ENCODE assay signal across 29 cellular contexts in the genomic region with DNA sequence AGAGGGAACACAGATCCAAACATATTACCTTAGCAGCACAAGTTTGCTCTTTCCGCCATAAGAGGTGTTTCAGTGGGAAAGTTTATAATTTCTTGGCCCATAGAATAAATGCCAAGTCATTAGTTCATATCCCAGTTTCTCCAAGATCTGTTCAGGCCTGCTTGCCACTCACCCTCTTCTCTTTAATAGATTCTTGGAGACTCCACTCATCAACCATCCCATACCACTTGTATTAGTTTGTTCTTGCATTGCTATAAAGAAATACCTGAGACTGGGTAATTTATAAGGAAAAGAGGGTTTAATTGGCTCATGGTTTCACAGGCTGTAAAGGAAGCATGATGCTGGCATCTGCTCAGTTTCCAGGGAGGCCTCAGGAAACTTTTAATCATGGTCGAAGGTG. TPM values are rescaled to one million over a fixed set of nuclear protein-coding genes. Genes with fewer than 3 reads are reported as not detected.
A peak's percentile ranks its signal among the peaks of the same experiment; 100 is the strongest.
DNase-seq lines count a peak whose midpoint lies in the region; ATAC-seq, FAIRE-seq and TF ChIP-seq lines count a peak whose summit lies in the region.
"Had no signal": no experiment of that assay in that cellular context is flagged by ENCODE, and none has a peak within 500 bp of the region (broad histone marks: within the 10 kb centered on the region; RNA-seq: fewer than 3 reads in every experiment).

No MANE protein-coding gene starts in this region.

- H3K79me2 ChIP-seq in mammary epithelial cell (ENCODE audit: insufficient read depth, low read length) (no peaks in the 10 kb centered on the region), keratinocyte (ENCODE audit: control insufficient read depth, insufficient read depth, low read length) (no peaks in the 10 kb centered on the region)

- no peak overlapping the region for H3K4me3 ChIP-seq in mammary epithelial cell (replicated peaks in 1 of 3; ENCODE audit: insufficient read depth in 1 of 3, low read depth in 2 of 3, low read length in 3 of 3)
- H3K4me3 ChIP-seq in breast epithelium = no peak overlapping the region
- H3K4me3 ChIP-seq in bronchial epithelial cell (ENCODE audit: low read depth, low read length) = no peak overlapping the region
- no peak overlapping the region for H3K4me3 ChIP-seq in keratinocyte (ENCODE audit: control insufficient read depth in 2 of 3, extremely low read depth in 1 of 3, insufficient read depth in 2 of 3, low read depth in 1 of 3, low read length in 3 of 3)
- H3K4me3 ChIP-seq: BLaER1, GM12878 had no signal

- no TSS peak for BruUV-seq in mammary epithelial cell (replicated peaks; lab: Mats Ljungman, UMichigan)

- H3K27me3 ChIP-seq in mammary epithelial cell (ENCODE audit: insufficient read depth, low read length) (no peaks in the 10 kb centered on the region), breast epithelium (no peaks in the 10 kb centered on the region), bronchial epithelial cell (ENCODE audit: control insufficient read depth, insufficient read depth, low read length) (no peaks in the 10 kb centered on the region), keratinocyte (ENCODE audit: control insufficient read depth, extremely low read depth, insufficient read depth, low read length) (no peaks in the 10 kb centered on the region)
- H3K27me3 ChIP-seq: BE2C, BLaER1 had no signal

- no peak overlapping the region for H3K27ac Mint-ChIP-seq in stimulated activated memory B cell treated with anti-CD40 and anti-IgM and Interleukin-4, amounts not matched to agents 10 μg/mL and 1 μg/mL and 100 μg/mL, for 72 hours
- no peak overlapping the region for H3K27ac Mint-ChIP-seq in activated naive CD4-positive, alpha-beta T cell treated with anti-CD3 and anti-CD28 coated beads, Interleukin-2, amount 10 ng/mL, durations not matched to agents 7 days and 5 days
- H3K27ac Mint-ChIP-seq: CD14-positive monocyte; CD4-positive, CD25-positive, alpha-beta regulatory T cell; CD8-positive, alpha-beta memory T cell had no signal

- H3K4me1 Mint-ChIP-seq in stimulated activated memory B cell treated with anti-CD40 and anti-IgM and Interleukin-4, amounts not matched to agents 10 μg/mL and 1 μg/mL and 100 μg/mL, for 72 hours = no peaks in the 10 kb centered on the region
- H3K4me1 Mint-ChIP-seq in activated naive CD4-positive, alpha-beta T cell treated with anti-CD3 and anti-CD28 coated beads, Interleukin-2, amount 10 ng/mL, durations not matched to agents 7 days and 5 days = peaks cover 5% of the 10 kb centered on the region

- H3K36me3 ChIP-seq in mammary epithelial cell (ENCODE audit: insufficient read depth, low read length) = no peaks in the 10 kb centered on the region
- no peaks in the 10 kb centered on the region for H3K36me3 ChIP-seq in breast epithelium
- H3K36me3 ChIP-seq in bronchial epithelial cell (ENCODE audit: control insufficient read depth, insufficient read depth, low read length) = no peaks in the 10 kb centered on the region
- H3K36me3 ChIP-seq in keratinocyte (ENCODE audit: control insufficient read depth in 2 of 2, extremely low read depth in 1 of 2, insufficient read depth in 2 of 2, low read length in 2 of 2) = no peaks in the 10 kb centered on the region
- H3K36me3 ChIP-seq: BE2C, BLaER1 had no signal

- in situ Hi-C loops in mammary epithelial cell (cut with MboI; ENCODE audit: low sequenced_read_pairs in 2 of 2) = loop anchor here in 1 of 2 donors (25.0 kb wide), 1 partner anchor 1028 kb away; no protein-coding TSS in a partner anchor

- H3K9me1 ChIP-seq in keratinocyte (ENCODE audit: control insufficient read depth, extremely low read depth, insufficient read depth, low read length) = no peaks in the 10 kb centered on the region

- H3K4me2 ChIP-seq in mammary epithelial cell (ENCODE audit: insufficient read depth, low read depth, low read length) = no peak overlapping the region
- H3K4me2 ChIP-seq in keratinocyte (ENCODE audit: control insufficient read depth, extremely low read depth, insufficient read depth, low read depth, low read length) = no peak overlapping the region
- H3K4me2 ChIP-seq: BLaER1 had no signal

- intact Hi-C loops in mammary epithelial cell (cut with micrococcal nuclease) (no loop called here), breast epithelium (cut with DNase I; ENCODE audit: low total_unique reads) (loop anchor here (1.0 kb wide), 1 partner anchor 8 kb away; no protein-coding TSS in a partner anchor)

- no peak for FAIRE-seq in bronchial epithelial cell (lab: Jason Lieb, UNC)
- FAIRE-seq in keratinocyte (lab: Jason Lieb, UNC) = peak; percentile 32
- FAIRE-seq: A204.1, GM12878, GM12892, GM18507 had no signal

- H3K9me3 ChIP-seq in mammary epithelial cell (replicated peaks; ENCODE audit: insufficient read depth, low read length) (peaks cover 12% of the 10 kb centered on the region), breast epithelium (no peaks in the 10 kb centered on the region), keratinocyte (ENCODE audit: control insufficient read depth, low read depth, low read length) (peaks cover 6% of the 10 kb centered on the region)
- H3K9me3 ChIP-seq: BE2C, BLaER1 had no signal

- H4K20me1 ChIP-seq in mammary epithelial cell (ENCODE audit: insufficient read depth, low read length) (no peaks in the 10 kb centered on the region), keratinocyte (ENCODE audit: control insufficient read depth, extremely low read depth, insufficient read depth, low read length) (no peaks in the 10 kb centered on the region)
- H4K20me1 ChIP-seq: BLaER1 had no signal

- no peak for TF ChIP-seq CTCF in mammary epithelial cell (conservative IDR thresholded peaks at IDR 0.05 in 1 of 2, IDR thresholded peaks at IDR 0.05 in 1 of 2; ENCODE audit: extremely low read depth in 1 of 2, insufficient read depth in 1 of 2, low read depth in 1 of 2, low read length in 2 of 2)
- TF ChIP-seq CTCF in breast epithelium (IDR thresholded peaks at IDR 0.05) = no peak
- no peak for TF ChIP-seq CTCF in bronchial epithelial cell (IDR thresholded peaks at IDR 0.05; ENCODE audit: insufficient read depth, low read length, severe bottlenecking)
- no peak for TF ChIP-seq CTCF in keratinocyte (optimal IDR thresholded peaks at IDR 0.05 in 1 of 3, IDR thresholded peaks at IDR 0.05 in 1 of 3, conservative IDR thresholded peaks at IDR 0.05 in 1 of 3; ENCODE audit: extremely low read depth in 1 of 3, insufficient read depth in 2 of 3, low read length in 3 of 3)

- dilution Hi-C loops in mammary epithelial cell (cut with HindIII; ENCODE audit: low sequenced_read_pairs) (loop anchor here (5.0 kb wide), 1 partner anchor 43 kb away; no protein-coding TSS in a partner anchor), keratinocyte (cut with MboI; ENCODE audit: extremely low pct_ligation_motif_present, low sequenced_read_pairs) (no loop called here)

- no peaks in the 10 kb centered on the region for H3K27me3 Mint-ChIP-seq in stimulated activated memory B cell treated with anti-CD40 and anti-IgM and Interleukin-4, amounts not matched to agents 10 μg/mL and 1 μg/mL and 100 μg/mL, for 72 hours
- H3K27me3 Mint-ChIP-seq in activated naive CD4-positive, alpha-beta T cell treated with anti-CD3 and anti-CD28 coated beads, Interleukin-2, amount 10 ng/mL, durations not matched to agents 7 days and 5 days = peaks cover 4% of the 10 kb centered on the region
- H3K27me3 Mint-ChIP-seq: CD4-positive, alpha-beta memory T cell; CD4-positive, CD25-positive, alpha-beta regulatory T cell had no signal

- no peak overlapping the region for H3K4me3 Mint-ChIP-seq in stimulated activated memory B cell treated with anti-CD40 and anti-IgM and Interleukin-4, amounts not matched to agents 10 μg/mL and 1 μg/mL and 100 μg/mL, for 72 hours
- H3K4me3 Mint-ChIP-seq in activated naive CD4-positive, alpha-beta T cell treated with anti-CD3 and anti-CD28 coated beads, Interleukin-2, amount 10 ng/mL, durations not matched to agents 7 days and 5 days = no peak overlapping the region
- H3K4me3 Mint-ChIP-seq: CD14-positive monocyte; CD4-positive, alpha-beta memory T cell; CD4-positive, CD25-positive, alpha-beta regulatory T cell; CD8-positive, alpha-beta memory T cell had no signal

- WGBS in mammary epithelial cell (ENCODE audit: low coverage, missing lambda C conversion rate) = 91% methylated on average over 2 of the region's 2 CpGs

- CTCF ChIA-PET in mammary epithelial cell (lab: Charles Lee; ENCODE audit: low non-redundant PET) = no interaction called here
- CTCF ChIA-PET in activated naive CD4-positive, alpha-beta T cell treated with anti-CD3 and anti-CD28 coated beads, Interleukin-2, amount 10 ng/mL, durations not matched to agents 7 days and 5 days (lab: Charles Lee) = no interaction called here

- no peak for TF ChIP-seq POLR2A in breast epithelium (IDR thresholded peaks at IDR 0.05)

- H3K27ac ChIP-seq in mammary epithelial cell (ENCODE audit: insufficient read depth, low read depth, low read length) (no peak overlapping the region), breast epithelium (no peak overlapping the region), epithelial cell of prostate (peak overlapping the region; percentile 30), keratinocyte (ENCODE audit: control insufficient read depth, insufficient read depth, low read length) (peak overlapping the region; percentile 55)
- H3K27ac ChIP-seq: BLaER1 had no signal

- H3K9me3 Mint-ChIP-seq in stimulated activated memory B cell treated with anti-CD40 and anti-IgM and Interleukin-4, amounts not matched to agents 10 μg/mL and 1 μg/mL and 100 μg/mL, for 72 hours = no peaks in the 10 kb centered on the region
- no peaks in the 10 kb centered on the region for H3K9me3 Mint-ChIP-seq in activated naive CD4-positive, alpha-beta T cell treated with anti-CD3 and anti-CD28 coated beads, Interleukin-2, amount 10 ng/mL, durations not matched to agents 7 days and 5 days
- H3K9me3 Mint-ChIP-seq: CD4-positive, alpha-beta memory T cell; CD8-positive, alpha-beta memory T cell had no signal

- no peak for ATAC-seq in stimulated activated memory B cell treated with anti-CD40 and anti-IgM and Interleukin-4, amounts not matched to agents 10 μg/mL and 1 μg/mL and 100 μg/mL, for 72 hours
- ATAC-seq: GM12878 had no signal

- H2AFZ ChIP-seq in mammary epithelial cell (ENCODE audit: low read depth, low read length) (peak overlapping the region; percentile 42), keratinocyte (ENCODE audit: control insufficient read depth, low read length) (peak overlapping the region; percentile 65)

- DNase-seq in mammary epithelial cell (peak; percentile 63), breast epithelium (ENCODE audit: low spot score in 2 of 2) (no peak), bronchial epithelial cell (ENCODE audit: low read depth) (peak; percentile 73), epithelial cell of prostate (ENCODE audit: low read depth, low spot score) (peak; percentile 43), keratinocyte (ENCODE audit: low read depth, low spot score) (no peak), amniotic stem cell (lab: John Stamatoyannopoulos, UW) (no peak)
- no peak for DNase-seq in activated naive CD4-positive, alpha-beta T cell treated with anti-CD3 and anti-CD28 coated beads, Interleukin-2, amount 10 ng/mL, durations not matched to agents 7 days and 5 days
- DNase-seq: 8988T; ACHN; BE2C; C1 segment of cervical spinal cord; CD4-positive, alpha-beta memory T cell; CD4-positive, CD25-positive, alpha-beta regulatory T cell; CD8-positive, alpha-beta memory T cell; COR-L47; DMS 273 treated with DMSO at 0.1 percent for 48 hours; DMS153; DMS53; DMS79; DND-41; EL; GDM1 had no signal

- H3K4me1 ChIP-seq in mammary epithelial cell (ENCODE audit: insufficient read depth, low read length) = peaks cover 17% of the 10 kb centered on the region
- H3K4me1 ChIP-seq in breast epithelium = no peaks in the 10 kb centered on the region
- peaks cover 23% of the 10 kb centered on the region for H3K4me1 ChIP-seq in keratinocyte (ENCODE audit: control insufficient read depth, extremely low read depth, insufficient read depth, low read length)
- H3K4me1 ChIP-seq: BE2C, BLaER1 had no signal

- H3K9ac ChIP-seq in mammary epithelial cell (ENCODE audit: insufficient read depth, low read length) (no peak overlapping the region), keratinocyte (ENCODE audit: control insufficient read depth, extremely low read depth, insufficient read depth, low read length) (no peak overlapping the region)
- H3K9ac ChIP-seq: BLaER1 had no signal

- no peaks in the 10 kb centered on the region for H3K36me3 Mint-ChIP-seq in stimulated activated memory B cell treated with anti-CD40 and anti-IgM and Interleukin-4, amounts not matched to agents 10 μg/mL and 1 μg/mL and 100 μg/mL, for 72 hours
- H3K36me3 Mint-ChIP-seq in activated naive CD4-positive, alpha-beta T cell treated with anti-CD3 and anti-CD28 coated beads, Interleukin-2, amount 10 ng/mL, durations not matched to agents 7 days and 5 days = no peaks in the 10 kb centered on the region
- H3K36me3 Mint-ChIP-seq: CD14-positive monocyte; CD4-positive, alpha-beta memory T cell; CD4-positive, CD25-positive, alpha-beta regulatory T cell; CD8-positive, alpha-beta memory T cell had no signal

RNA-seq across cellular contexts. Expression of a gene that starts 34.8 kb away (rescaled TPM):
- total RNA-seq in mammary epithelial cell = 10 to 100 TPM; 23.8 to 46.1 TPM
- polyA plus RNA-seq in mammary epithelial cell = 6.3 TPM
- 1.7 TPM for polyA minus RNA-seq in mammary epithelial cell
- 10 to 100 TPM; 24.8 to 54.0 (median 52.4) TPM for total RNA-seq in breast epithelium
- 9.2 and 13.8 TPM in 2 replicates for total RNA-seq in bronchial epithelial cell
- polyA plus RNA-seq in keratinocyte = 9.5 to 25.9 TPM (median 21.9 TPM) in 3 replicates
- polyA plus RNA-seq in keratinocyte (2011; ENCODE audit: low read depth) = 34.8 TPM
- polyA plus RNA-seq in keratinocyte (2011; cell fraction: cytosol; rRNA removed) = 3.7 and 7.7 TPM in 2 replicates
- polyA plus RNA-seq in keratinocyte (2011; cell fraction: nucleus; rRNA removed) = 39.0 and 54.7 TPM in 2 replicates
- 5.3 and 10.4 TPM in 2 replicates for polyA plus RNA-seq in keratinocyte (2012; ENCODE audit: low replicate concordance)
- polyA minus RNA-seq in keratinocyte = 8.6 to 41.7 TPM (median 16.2 TPM) in 3 replicates
- polyA minus RNA-seq in keratinocyte (2011; cell fraction: cytosol; rRNA and poly(A)+ RNA removed) = 8.8 TPM
- polyA minus RNA-seq in keratinocyte (2011; cell fraction: nucleus; rRNA and poly(A)+ RNA removed) = 28.7 and 52.4 TPM in 2 replicates

RNA-seq across cellular contexts. Expression of a gene that starts 49.2 kb away (rescaled TPM):
- total RNA-seq in mammary epithelial cell = 10 to 100 TPM; 61.1 to 78.7 TPM
- polyA plus RNA-seq in mammary epithelial cell = 24.6 TPM
- polyA minus RNA-seq in mammary epithelial cell = 25.1 TPM
- 100 to 1,000 TPM; 119 to 880 (median 379) TPM for total RNA-seq in breast epithelium
- 66.2 and 90.0 TPM in 2 replicates for total RNA-seq in bronchial epithelial cell
- polyA plus RNA-seq in keratinocyte = 31.2 to 83.1 TPM (median 70.1 TPM) in 3 replicates
- polyA plus RNA-seq in keratinocyte (2011; ENCODE audit: low read depth) = 322 TPM
- polyA plus RNA-seq in keratinocyte (2011; cell fraction: cytosol; rRNA removed) = 20.0 and 37.1 TPM in 2 replicates
- polyA plus RNA-seq in keratinocyte (2011; cell fraction: nucleus; rRNA removed) = 170 and 226 TPM in 2 replicates
- polyA plus RNA-seq in keratinocyte (2012; ENCODE audit: low replicate concordance) = 43.2 and 179 TPM in 2 replicates
- 28.4 to 46.4 TPM (median 36.4 TPM) in 3 replicates for polyA minus RNA-seq in keratinocyte
- 76.4 TPM for polyA minus RNA-seq in keratinocyte (2011; cell fraction: cytosol; rRNA and poly(A)+ RNA removed)
- polyA minus RNA-seq in keratinocyte (2011; cell fraction: nucleus; rRNA and poly(A)+ RNA removed) = 198 and 206 TPM in 2 replicates

Comparison
In these comparisons a context has a peak if more than half of its experiments do, and no peak if none do; other contexts are left out.
1. DNase-seq: peak in mammary epithelial cell (single experiment), bronchial epithelial cell (single experiment) and epithelial cell of prostate (single experiment); none in breast epithelium (0 of 2), keratinocyte (single experiment), amniotic stem cell (single experiment) and activated naive CD4-positive, alpha-beta T cell treated with anti-CD3 and anti-CD28 coated beads, Interleukin-2, amount 10 ng/mL, durations not matched to agents 7 days and 5 days (single experiment).
2. H3K27ac ChIP-seq: peak in epithelial cell of prostate (single experiment) and keratinocyte (single experiment); none in mammary epithelial cell (single experiment) and breast epithelium (0 of 2).